Comparison of ENCODE assay signal across 16 cellular contexts in the genomic region with DNA sequence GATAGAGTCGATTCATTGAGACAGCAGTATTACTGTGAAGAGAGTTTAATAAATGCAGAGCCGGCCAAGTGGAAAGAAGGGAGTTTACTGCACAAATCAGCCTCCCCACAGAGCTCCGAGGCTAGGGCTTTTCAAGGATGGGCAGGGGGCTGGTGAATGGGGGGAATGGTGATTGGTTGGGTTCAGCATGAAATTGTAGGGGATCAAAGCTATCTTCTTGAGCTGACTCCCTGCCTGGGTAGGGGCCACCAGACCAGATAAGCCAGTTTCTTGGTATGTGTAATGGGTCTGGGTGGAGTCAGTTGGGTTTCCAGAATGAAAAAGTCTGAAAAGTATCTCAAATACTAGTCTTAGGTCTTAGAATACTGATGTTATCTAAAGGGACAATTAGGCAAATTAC.
DNase-seq lines count a peak whose midpoint lies in the region; TF ChIP-seq lines count a peak whose summit lies in the region.
"Had no signal": no experiment of that assay in that cellular context is flagged by ENCODE, and none has a peak within 500 bp of the region (broad histone marks: within the 10 kb centered on the region; RNA-seq: fewer than 3 reads in every experiment).

No MANE protein-coding gene starts in this region.

- H3K4me3 Mint-ChIP-seq in type B pancreatic cell, result peak overlapping the region; percentile 80
- H3K4me3 Mint-ChIP-seq: activated T-cell treated with anti-CD3 and anti-CD28 coated beads, Interleukin-2, amount 50 U/mL, for 24 hours; CD8-positive, alpha-beta T cell; neural crest cell had no signal

- TF ChIP-seq POLR2A in esophagus squamous epithelium (IDR thresholded peaks at IDR 0.05), result no peak

- no peaks in the 10 kb centered on the region for H3K27me3 ChIP-seq in HUES48 (ENCODE audit: control insufficient read depth, insufficient read depth, low read length)
- H3K27me3 ChIP-seq in effector memory CD4-positive, alpha-beta T cell (replicated peaks; ENCODE audit: control insufficient read depth, insufficient read depth, low read length, poor library complexity, severe bottlenecking), result no peaks in the 10 kb centered on the region
- peaks cover 0 to 28% (median 0%) of the 10 kb centered on the region in 4 donors for H3K27me3 ChIP-seq in esophagus squamous epithelium
- H3K27me3 ChIP-seq: adrenal gland had no signal

- no peaks in the 10 kb centered on the region for H3K9me3 Mint-ChIP-seq in type B pancreatic cell
- H3K9me3 Mint-ChIP-seq: CD8-positive, alpha-beta T cell; neural crest cell had no signal

- peak overlapping the region; percentile 40 for H3K27ac ChIP-seq in HUES48 (ENCODE audit: low read depth, low read length)
- no peak overlapping the region for H3K27ac ChIP-seq in effector memory CD4-positive, alpha-beta T cell (ENCODE audit: insufficient read depth, low read length, poor library complexity, severe bottlenecking)
- no peak overlapping the region for H3K27ac ChIP-seq in esophagus squamous epithelium

- H3K9me3 ChIP-seq in HUES48 (ENCODE audit: control insufficient read depth, insufficient read depth, low read length), result no peaks in the 10 kb centered on the region
- no peaks in the 10 kb centered on the region for H3K9me3 ChIP-seq in effector memory CD4-positive, alpha-beta T cell (ENCODE audit: control insufficient read depth, low read length)
- H3K9me3 ChIP-seq in esophagus squamous epithelium, result no peaks in the 10 kb centered on the region
- H3K9me3 ChIP-seq: adrenal gland had no signal

- H3K36me3 ChIP-seq in HUES48 (ENCODE audit: control insufficient read depth, insufficient read depth, low read length), result no peaks in the 10 kb centered on the region
- H3K36me3 ChIP-seq in effector memory CD4-positive, alpha-beta T cell (ENCODE audit: control insufficient read depth, insufficient read depth, low read length), result no peaks in the 10 kb centered on the region
- no peaks in the 10 kb centered on the region for H3K36me3 ChIP-seq in esophagus squamous epithelium
- H3K36me3 ChIP-seq: adrenal gland had no signal

- no peaks in the 10 kb centered on the region for H3K27me3 Mint-ChIP-seq in type B pancreatic cell

- H3K4me1 ChIP-seq in HUES48 (ENCODE audit: control insufficient read depth, insufficient read depth, low read length) (peaks cover 24% of the 10 kb centered on the region), esophagus squamous epithelium (peaks cover 0 to 19% (median 6%) of the 10 kb centered on the region in 3 donors)
- no peaks in the 10 kb centered on the region for H3K4me1 ChIP-seq in effector memory CD4-positive, alpha-beta T cell (ENCODE audit: control insufficient read depth, insufficient read depth, low read length, poor library complexity, severe bottlenecking)

- H3K36me3 Mint-ChIP-seq in type B pancreatic cell, result no peaks in the 10 kb centered on the region
- H3K36me3 Mint-ChIP-seq: CD8-positive, alpha-beta T cell had no signal

- no peak overlapping the region for H3K9ac ChIP-seq in HUES48 (ENCODE audit: low read depth, low read length)

- no peak for TF ChIP-seq CTCF in type B pancreatic cell (conservative IDR thresholded peaks at IDR 0.05)
- no peak for TF ChIP-seq CTCF in esophagus squamous epithelium (IDR thresholded peaks at IDR 0.05)

- peak overlapping the region; percentile 95 for H3K27ac Mint-ChIP-seq in type B pancreatic cell
- H3K27ac Mint-ChIP-seq: activated T-cell treated with anti-CD3 and anti-CD28 coated beads, Interleukin-2, amount 50 U/mL, for 24 hours; CD8-positive, alpha-beta T cell; progenitor cell of endocrine pancreas had no signal

- intact Hi-C loops in esophagus squamous epithelium (cut with DNase I), result loop anchor here (5.0 kb wide), 1 partner anchor 473 kb away; the partner anchor contains the start of gene C3orf49

- H3K4me3 ChIP-seq in HUES48 (ENCODE audit: low read depth, low read length), result no peak overlapping the region
- no peak overlapping the region for H3K4me3 ChIP-seq in effector memory CD4-positive, alpha-beta T cell (ENCODE audit: insufficient read depth, low read depth, low read length, poor library complexity, severe bottlenecking)
- no peak overlapping the region for H3K4me3 ChIP-seq in esophagus squamous epithelium
- H3K4me3 ChIP-seq: adrenal gland had no signal

- 45 to 51% methylated on average over 3 of the region's 3 CpGs for WGBS in esophagus squamous epithelium, 2 donors

- peaks cover 29% of the 10 kb centered on the region for H3K4me1 Mint-ChIP-seq in type B pancreatic cell (ENCODE audit: unreplicated experiment)

- peak; percentile 61 for DNase-seq in NCI-H748 (lab: John Stamatoyannopoulos, UW; ENCODE audit: unreplicated experiment)
- DNase-seq in iPS-NIHi11 (ENCODE audit: low spot score), result peak; percentile 59
- DNase-seq in type B pancreatic cell (ENCODE audit: extremely low spot score, unreplicated experiment), result no peak
- DNase-seq in cerebellum (ENCODE audit: low spot score), result no peak
- no peak for DNase-seq in effector memory CD4-positive, alpha-beta T cell
- no peak for DNase-seq in esophagus squamous epithelium (lab: John Stamatoyannopoulos, UW)
- DNase-seq: activated T-cell treated with anti-CD3 and anti-CD28 coated beads, Interleukin-2, amount 50 U/mL, for 24 hours; adrenal gland; CD8-positive, alpha-beta T cell; cortex of kidney; glutamatergic neuron; NCI-H1436 treated with DMSO at 0.1 percent for 48 hours; SHP77 treated with DMSO at 0.1 percent for 48 hours had no signal

Comparison
In these comparisons a context has a peak if more than half of its experiments do, and no peak if none do; other contexts are left out.
1. DNase-seq: peak in NCI-H748 (single experiment) and iPS-NIHi11 (single experiment); none in type B pancreatic cell (single experiment), cerebellum (single experiment), effector memory CD4-positive, alpha-beta T cell (0 of 3) and esophagus squamous epithelium (single experiment).